ENCODE assay signal across 10 cellular contexts in genomic region chr3:69791111-69791510, GRCh38. TPM values are rescaled to one million over a fixed set of nuclear protein-coding genes. Genes with fewer than 3 reads are reported as not detected.
DNase-seq lines count a peak whose midpoint lies in the region; ATAC-seq and TF ChIP-seq lines count a peak whose summit lies in the region.
"Had no signal": no experiment of that assay in that cellular context is flagged by ENCODE, and none has a peak within 500 bp of the region (broad histone marks: within the 10 kb centered on the region; RNA-seq: fewer than 3 reads in every experiment).

No MANE protein-coding gene starts in this region.

- H3K4me1 ChIP-seq in Panc1 (ENCODE audit: control insufficient read depth, insufficient read depth, low read length) (no peaks in the 10 kb centered on the region), fibroblast of lung (ENCODE audit: control insufficient read depth, extremely low read depth, insufficient read depth, low read length) (peaks cover 15% of the 10 kb centered on the region)

- no peak overlapping the region for H3K4me3 ChIP-seq in AG09309 (ENCODE audit: control insufficient read depth, low read depth, low read length)
- H3K4me3 ChIP-seq in Panc1 (ENCODE audit: low read depth in 2 of 2, low read length in 2 of 2) = no peak overlapping the region
- H3K4me3 ChIP-seq in fibroblast of lung (replicated peaks in 1 of 4; ENCODE audit: control extremely low read depth in 1 of 4, insufficient read depth in 1 of 4, low read depth in 3 of 4, low read length in 4 of 4) = peak overlapping the region in 1 of 4 experiments; percentile 7

- BruUV-seq in Panc1 (replicated peaks; lab: Mats Ljungman, UMichigan) = no TSS peak

- H3K27me3 ChIP-seq in Panc1 (ENCODE audit: control insufficient read depth, insufficient read depth, low read length) (no peaks in the 10 kb centered on the region), fibroblast of lung (ENCODE audit: control insufficient read depth, insufficient read depth, low read length) (no peaks in the 10 kb centered on the region)

- intact Hi-C loops in Panc1 (cut with micrococcal nuclease; ENCODE audit: unreplicated experiment) = no loop called here

- POLR2A ChIA-PET in Panc1 (lab: Charles Lee) = no interaction called here
- POLR2A ChIA-PET in activated CD4-positive, alpha-beta T cell treated with anti-CD3 and anti-CD28 coated beads, Interleukin-2, amount 10 ng/mL, durations not matched to agents 7 days and 5 days (lab: Charles Lee) = no interaction called here

- peaks cover 29% of the 10 kb centered on the region for H3K4me1 Mint-ChIP-seq in nephron
- no peaks in the 10 kb centered on the region for H3K4me1 Mint-ChIP-seq in activated CD4-positive, alpha-beta T cell treated with anti-CD3 and anti-CD28 coated beads, Interleukin-2, amount 10 ng/mL, durations not matched to agents 7 days and 5 days
- H3K4me1 Mint-ChIP-seq: activated naive CD4-positive, alpha-beta T cell treated with anti-CD3 and anti-CD28 coated beads, Interleukin-2, amount 50 U/mL, for 24 hours had no signal

- peak; percentile 83 for DNase-seq in AG09309 (ENCODE audit: low read depth)
- DNase-seq in Panc1 (ENCODE audit: low read depth, low spot score) = no peak
- peak; percentile 79 to 96 for DNase-seq in fibroblast of lung (ENCODE audit: low read depth in 2 of 2)
- DNase-seq in activated CD4-positive, alpha-beta T cell treated with anti-CD3 and anti-CD28 coated beads, Interleukin-2, amount 10 ng/mL, durations not matched to agents 7 days and 5 days = no peak
- no peak for DNase-seq in NCI-H146 treated with DMSO at 0.1 percent for 48 hours (lab: John Stamatoyannopoulos, UW; ENCODE audit: unreplicated experiment)
- DNase-seq: NCI-H2081 treated with DMSO at 0.1 percent for 48 hours had no signal

- in situ Hi-C loops in Panc1 (cut with HindIII; ENCODE audit: low pct_unique_long_range_greater_than_20kb, low sequenced_read_pairs) = no loop called here

- CTCF ChIA-PET in Panc1 (lab: Charles Lee) = no interaction called here
- CTCF ChIA-PET in activated CD4-positive, alpha-beta T cell treated with anti-CD3 and anti-CD28 coated beads, Interleukin-2, amount 10 ng/mL, durations not matched to agents 7 days and 5 days (lab: Charles Lee) = no interaction called here

- no peak overlapping the region for H3K9ac ChIP-seq in fibroblast of lung (ENCODE audit: insufficient read depth, low read length)

- no peaks in the 10 kb centered on the region for H4K20me1 ChIP-seq in fibroblast of lung (ENCODE audit: control insufficient read depth, extremely low read depth, insufficient read depth, low read length)

- H2AFZ ChIP-seq in fibroblast of lung (ENCODE audit: low read length) = no peak overlapping the region

- no peaks in the 10 kb centered on the region for H3K36me3 ChIP-seq in Panc1 (ENCODE audit: control insufficient read depth, insufficient read depth, low read length)
- no peaks in the 10 kb centered on the region for H3K36me3 ChIP-seq in fibroblast of lung (ENCODE audit: control insufficient read depth, insufficient read depth, low read length)

- no peaks in the 10 kb centered on the region for H3K27me3 Mint-ChIP-seq in nephron (ENCODE audit: low read depth)
- H3K27me3 Mint-ChIP-seq in activated CD4-positive, alpha-beta T cell treated with anti-CD3 and anti-CD28 coated beads, Interleukin-2, amount 10 ng/mL, durations not matched to agents 7 days and 5 days = no peaks in the 10 kb centered on the region
- H3K27me3 Mint-ChIP-seq: activated naive CD4-positive, alpha-beta T cell treated with anti-CD3 and anti-CD28 coated beads, Interleukin-2, amount 50 U/mL, for 24 hours had no signal

- H3K27ac Mint-ChIP-seq in nephron = peak overlapping the region; percentile 25 to 62 (median 30)
- no peak overlapping the region for H3K27ac Mint-ChIP-seq in activated CD4-positive, alpha-beta T cell treated with anti-CD3 and anti-CD28 coated beads, Interleukin-2, amount 10 ng/mL, durations not matched to agents 7 days and 5 days
- H3K27ac Mint-ChIP-seq: activated naive CD4-positive, alpha-beta T cell treated with anti-CD3 and anti-CD28 coated beads, Interleukin-2, amount 50 U/mL, for 24 hours had no signal

- peaks cover 9% of the 10 kb centered on the region for H3K36me3 Mint-ChIP-seq in nephron (ENCODE audit: low read depth)
- no peaks in the 10 kb centered on the region for H3K36me3 Mint-ChIP-seq in activated CD4-positive, alpha-beta T cell treated with anti-CD3 and anti-CD28 coated beads, Interleukin-2, amount 10 ng/mL, durations not matched to agents 7 days and 5 days (ENCODE audit: low read depth)
- H3K36me3 Mint-ChIP-seq: activated naive CD4-positive, alpha-beta T cell treated with anti-CD3 and anti-CD28 coated beads, Interleukin-2, amount 50 U/mL, for 24 hours had no signal

- H3K27ac ChIP-seq in Panc1 (ENCODE audit: low read length) (peak overlapping the region; percentile 51), fibroblast of lung (ENCODE audit: insufficient read depth, low read length) (peak overlapping the region; percentile 17)

- ATAC-seq in Panc1 = no peak
- no peak for ATAC-seq in GM18867 (IDR thresholded peaks at IDR 0.05; ENCODE audit: unreplicated experiment)
- no peak for ATAC-seq in HG02571 (IDR thresholded peaks at IDR 0.05; ENCODE audit: unreplicated experiment)

- no peaks in the 10 kb centered on the region for H3K9me3 ChIP-seq in Panc1 (ENCODE audit: control insufficient read depth, insufficient read depth, low read depth, low read length)
- no peaks in the 10 kb centered on the region for H3K9me3 ChIP-seq in fibroblast of lung (ENCODE audit: control insufficient read depth, insufficient read depth, low read depth, low read length)

- TF ChIP-seq CTCF in AG09309 (IDR thresholded peaks at IDR 0.05; ENCODE audit: control insufficient read depth, insufficient read depth, low read depth, low read length, missing control alignments) (no peak), Panc1 (IDR thresholded peaks at IDR 0.05) (no peak), fibroblast of lung (conservative IDR thresholded peaks at IDR 0.05 in 1 of 2, IDR thresholded peaks at IDR 0.05 in 1 of 2; ENCODE audit: low read depth in 1 of 2, low read length in 2 of 2) (no peak), nephron (IDR thresholded peaks at IDR 0.05; ENCODE audit: unreplicated experiment in 3 of 3) (no peak)

- H3K79me2 ChIP-seq in fibroblast of lung (ENCODE audit: control insufficient read depth, insufficient read depth, low read length) = no peaks in the 10 kb centered on the region

- peak overlapping the region; percentile 80 for H3K4me2 ChIP-seq in fibroblast of lung (ENCODE audit: extremely low read depth, insufficient read depth, low read length)

- H3K9me3 Mint-ChIP-seq in nephron = peaks cover 4% of the 10 kb centered on the region
- H3K9me3 Mint-ChIP-seq in activated CD4-positive, alpha-beta T cell treated with anti-CD3 and anti-CD28 coated beads, Interleukin-2, amount 10 ng/mL, durations not matched to agents 7 days and 5 days = no peaks in the 10 kb centered on the region
- H3K9me3 Mint-ChIP-seq: activated naive CD4-positive, alpha-beta T cell treated with anti-CD3 and anti-CD28 coated beads, Interleukin-2, amount 50 U/mL, for 24 hours had no signal

- H3K4me3 Mint-ChIP-seq in nephron = no peak overlapping the region
- H3K4me3 Mint-ChIP-seq in activated CD4-positive, alpha-beta T cell treated with anti-CD3 and anti-CD28 coated beads, Interleukin-2, amount 10 ng/mL, durations not matched to agents 7 days and 5 days = no peak overlapping the region
- H3K4me3 Mint-ChIP-seq: activated naive CD4-positive, alpha-beta T cell treated with anti-CD3 and anti-CD28 coated beads, Interleukin-2, amount 50 U/mL, for 24 hours had no signal

RNA-seq across cellular contexts. Expression of gene MITF, which starts 51.8 kb away (rescaled TPM):
- total RNA-seq in Panc1 (2021; ENCODE audit: unreplicated experiment) = 10.8 TPM
- 3.5 TPM for polyA plus RNA-seq in Panc1 (2012; ENCODE audit: insufficient read length)
- total RNA-seq in fibroblast of lung = 22.3 and 34.3 TPM in 2 replicates
- 21.0 and 31.6 TPM in 2 replicates for polyA plus RNA-seq in fibroblast of lung
- 11.1 and 17.8 TPM in 2 replicates for polyA plus RNA-seq in fibroblast of lung (2012)
- polyA minus RNA-seq in fibroblast of lung (ENCODE audit: low replicate concordance) = 38.9 and 47.8 TPM in 2 replicates
- under 1 TPM in 1 of 2 experiments, not detected in 1; 0.10 TPM for total RNA-seq in activated CD4-positive, alpha-beta T cell treated with anti-CD3 and anti-CD28 coated beads, Interleukin-2, amount 10 ng/mL, durations not matched to agents 7 days and 5 days

Comparison
In these comparisons a context has a peak if more than half of its experiments do, and no peak if none do; other contexts are left out.
1. DNase-seq: peak in AG09309 (single experiment) and fibroblast of lung (2 of 2); none in Panc1 (single experiment), activated CD4-positive, alpha-beta T cell treated with anti-CD3 and anti-CD28 coated beads, Interleukin-2, amount 10 ng/mL, durations not matched to agents 7 days and 5 days (single experiment) and NCI-H146 treated with DMSO at 0.1 percent for 48 hours (single experiment).
2. RNA of gene MITF, which starts 51.8 kb away (total RNA-seq): 22.3 to 34.3 TPM in fibroblast of lung and 10.8 TPM in Panc1 (single experiment); 0.10 TPM in activated CD4-positive, alpha-beta T cell treated with anti-CD3 and anti-CD28 coated beads, Interleukin-2, amount 10 ng/mL, durations not matched to agents 7 days and 5 days; every median in the first group is over 10 times any median in the second.